In genomic region chr12:108691154-108691994, GRCh38 we compare ENCODE assay signal across 8 cellular contexts. TPM values are rescaled to one million over a fixed set of nuclear protein-coding genes. Genes with fewer than 3 reads are reported as not detected.
DNase-seq lines count a peak whose midpoint lies in the region; ATAC-seq, FAIRE-seq and TF ChIP-seq lines count a peak whose summit lies in the region.

No MANE protein-coding gene starts in this region.

- H3K4me1 ChIP-seq in left ventricle myocardium inferior, result peaks cover 89% of the 10 kb centered on the region
- peaks cover 7% of the 10 kb centered on the region for H3K4me1 ChIP-seq in prostate gland (replicated peaks)

- H3K9me3 ChIP-seq in left ventricle myocardium inferior (replicated peaks), result no peaks in the 10 kb centered on the region
- H3K9me3 ChIP-seq in prostate gland, result no peaks in the 10 kb centered on the region

- intact Hi-C loops in left ventricle myocardium inferior (cut with micrococcal nuclease) (loop anchor here (5.0 kb wide), 1 partner anchor 36 kb away; no protein-coding TSS in a partner anchor), prostate gland (cut with DNase I) (loop anchor here (1.0 to 10.0 kb wide), 2 partner anchors 40 to 473 kb away; partner anchors contain the start of gene CORO1C)

- peak; percentile 55 for ATAC-seq in HG02763 (IDR thresholded peaks at IDR 0.05; ENCODE audit: unreplicated experiment)

- FAIRE-seq in urothelium cell line (lab: Jason Lieb, UNC), result no peak

- peak overlapping the region; percentile 96 for H3K27ac ChIP-seq in left ventricle myocardium inferior (replicated peaks)
- H3K27ac ChIP-seq in prostate gland, result peak overlapping the region; percentile 89 to 90

- peak; percentile 42 for TF ChIP-seq POLR2A in prostate gland (IDR thresholded peaks at IDR 0.05)

- 3% methylated on average over 13 of the region's 13 CpGs for WGBS in prostate gland

- no peaks in the 10 kb centered on the region for H3K27me3 ChIP-seq in left ventricle myocardium inferior (ENCODE audit: low read depth)
- no peaks in the 10 kb centered on the region for H3K27me3 ChIP-seq in prostate gland (replicated peaks; ENCODE audit: insufficient read depth)

- H3K36me3 ChIP-seq in left ventricle myocardium inferior, result no peaks in the 10 kb centered on the region
- no peaks in the 10 kb centered on the region for H3K36me3 ChIP-seq in prostate gland

- DNase-seq in NCI-H1436 treated with DMSO at 0.1 percent for 48 hours (lab: John Stamatoyannopoulos, UW), result peak; percentile 48
- peak; percentile 19 to 89 (median 36) for DNase-seq in T-helper 1 cell
- peak; percentile 100 for DNase-seq in amniotic stem cell (lab: John Stamatoyannopoulos, UW)
- DNase-seq in left ventricle myocardium inferior, result peak; percentile 94
- peak; percentile 95 for DNase-seq in prostate gland (ENCODE audit: low spot score)
- peak; percentile 82 for DNase-seq in urothelium cell line (ENCODE audit: low spot score)

- peak; percentile 33 for TF ChIP-seq CTCF in GM12873 (IDR thresholded peaks at IDR 0.05; ENCODE audit: insufficient read depth, low read depth, low read length, missing control alignments)
- peak; percentile 69 for TF ChIP-seq CTCF in left ventricle myocardium inferior (IDR thresholded peaks at IDR 0.05; ENCODE audit: borderline replicate concordance)
- TF ChIP-seq CTCF in prostate gland (IDR thresholded peaks at IDR 0.05), result peak in 2 of 4 experiments; percentile 54 to 81

- H3K4me3 ChIP-seq in left ventricle myocardium inferior, result peak overlapping the region; percentile 50
- H3K4me3 ChIP-seq in prostate gland, result no peak overlapping the region

RNA-seq across cellular contexts. Expression of gene CORO1C, which starts 39.9 kb away (rescaled TPM):
- total RNA-seq in left ventricle myocardium inferior, result 59.6 TPM
- 100 to 1,000 TPM in 1 of 2 donors, 10 to 100 TPM in 1; 34.9 to 105 TPM for total RNA-seq in prostate gland

RNA-seq across cellular contexts. Expression of gene SELPLG, which starts 57.7 kb away (rescaled TPM):
- total RNA-seq in left ventricle myocardium inferior, result 3.4 TPM
- total RNA-seq in prostate gland, result 1 to 10 TPM; 2.6 to 5.3 TPM

Comparison
In these comparisons a context has a peak if more than half of its experiments do, and no peak if none do; other contexts are left out.
1. DNase-seq: peak in every context shown above with its lines; median percentile 100 in amniotic stem cell; 95 in prostate gland; 94 in left ventricle myocardium inferior; 82 in urothelium cell line; 48 in NCI-H1436 treated with DMSO at 0.1 percent for 48 hours; 36 in T-helper 1 cell.